In genomic region chr9:134560206-134560605, GRCh38 we compare ENCODE assay signal across 35 cellular contexts.
DNase-seq lines count a peak whose midpoint lies in the region; ATAC-seq, FAIRE-seq and TF ChIP-seq lines count a peak whose summit lies in the region.
"Had no signal": no experiment of that assay in that cellular context is flagged by ENCODE, and none has a peak within 500 bp of the region (broad histone marks: within the 10 kb centered on the region; RNA-seq: fewer than 3 reads in every experiment).

No MANE protein-coding gene starts in this region.

- peaks cover 4% of the 10 kb centered on the region for H3K27me3 ChIP-seq in RWPE2 (ENCODE audit: insufficient read depth, poor library complexity, severe bottlenecking)
- H3K27me3 ChIP-seq in lower lobe of right lung (ENCODE audit: low read depth), result no peaks in the 10 kb centered on the region
- H3K27me3 ChIP-seq: colonic mucosa, transverse colon had no signal

- H3K9me3 Mint-ChIP-seq in immature natural killer cell (no peaks in the 10 kb centered on the region), type B pancreatic cell (peaks cover 3% of the 10 kb centered on the region)
- H3K9me3 Mint-ChIP-seq: CD4-positive, alpha-beta T cell; HFFc6; T-cell had no signal

- intact Hi-C loops in lower lobe of right lung (cut with DNase I), result no loop called here

- no peak for TF ChIP-seq CTCF in RWPE2 (IDR thresholded peaks at IDR 0.05; ENCODE audit: poor library complexity, severe bottlenecking)
- TF ChIP-seq CTCF in type B pancreatic cell (conservative IDR thresholded peaks at IDR 0.05), result no peak
- TF ChIP-seq CTCF in lower lobe of right lung (IDR thresholded peaks at IDR 0.05), result no peak

- no peak for FAIRE-seq in frontal cortex (lab: Jason Lieb, UNC)
- FAIRE-seq: bronchial epithelial cell, HTR-8/SVneo, keratinocyte had no signal

- peaks cover 0 to 2% (median 0%) of the 10 kb centered on the region in 3 donors for H3K27me3 Mint-ChIP-seq in immature natural killer cell (ENCODE audit: low read depth in 3 of 3)
- peaks cover 13% of the 10 kb centered on the region for H3K27me3 Mint-ChIP-seq in type B pancreatic cell
- H3K27me3 Mint-ChIP-seq: activated CD4-positive, alpha-beta T cell treated with anti-CD3 and anti-CD28 coated beads, Interleukin-2, amount 10 ng/mL, durations not matched to agents 7 days and 5 days had no signal

- H3K4me1 Mint-ChIP-seq in immature natural killer cell (peaks cover 22 to 24% of the 10 kb centered on the region in 2 donors), type B pancreatic cell (ENCODE audit: unreplicated experiment) (peaks cover 2% of the 10 kb centered on the region)
- H3K4me1 Mint-ChIP-seq: WTC11 had no signal

- no peaks in the 10 kb centered on the region for H3K9me3 ChIP-seq in RWPE2 (ENCODE audit: severe bottlenecking)
- H3K9me3 ChIP-seq in lower lobe of right lung, result no peaks in the 10 kb centered on the region
- H3K9me3 ChIP-seq: colonic mucosa, prostate gland, transverse colon had no signal

- no peak for ATAC-seq in RWPE2 (ENCODE audit: low read depth)
- no peak for ATAC-seq in HG03342 (IDR thresholded peaks at IDR 0.05; ENCODE audit: unreplicated experiment)
- no peak for ATAC-seq in lower lobe of right lung
- ATAC-seq: activated CD8-positive, alpha-beta memory T cell treated with anti-CD3 and anti-CD28 coated beads, Interleukin-2, amount 10 ng/mL, durations not matched to agents 7 days and 5 days; activated T-cell treated with anti-CD3 and anti-CD28 coated beads, Interleukin-2, amount 50 U/mL, for 72 hours; T-cell; WTC11 had no signal

- DNase-seq in activated effector memory CD4-positive, alpha-beta T cell treated with anti-CD3 and anti-CD28 coated beads, Interleukin-2, amount 50 U/mL, for 16 hours, result peak; percentile 25
- no peak for DNase-seq in activated effector memory CD4-positive, alpha-beta T cell treated with Interleukin-2 at 50 U/mL for 16 hours
- DNase-seq in RWPE2 (ENCODE audit: low spot score) (peak; percentile 38), immature natural killer cell (no peak), type B pancreatic cell (ENCODE audit: extremely low spot score, unreplicated experiment) (peak; percentile 63), frontal cortex (ENCODE audit: low spot score in 2 of 2) (no peak), lower lobe of right lung (no peak)
- DNase-seq: activated CD4-positive, alpha-beta T cell treated with anti-CD3 and anti-CD28 coated beads, Interleukin-2, amount 10 ng/mL, durations not matched to agents 7 days and 5 days; activated CD8-positive, alpha-beta memory T cell treated with anti-CD3 and anti-CD28 coated beads, Interleukin-2, amount 10 ng/mL, durations not matched to agents 7 days and 5 days; activated naive CD4-positive, alpha-beta T cell treated with anti-CD3 and anti-CD28 coated beads, Interleukin-2, amount 50 U/mL, for 16 hours; activated T-cell treated with anti-CD3 and anti-CD28 coated beads, Interleukin-2, amount 50 U/mL, for 72 hours; amygdala; colonic mucosa; effector memory CD4-positive, alpha-beta T cell; glutamatergic neuron; GOT3; HFFc6; KBM-7; midbrain; naive B cell; NCI-H1092 treated with DMSO at 0.1 percent for 48 hours; NCI-H187; NCI-H446 treated with DMSO at 0.1 percent for 48 hours; NCI-H82; RPMI8226; stimulated activated CD4-positive, alpha-beta T cell treated with anti-CD3 and anti-CD28 coated beads, Interleukin-4, amount 100 ng/mL, for 24 hours; T-cell; transverse colon had no signal

- H3K27ac Mint-ChIP-seq in immature natural killer cell (no peak overlapping the region), type B pancreatic cell (no peak overlapping the region)
- H3K27ac Mint-ChIP-seq: activated CD4-positive, alpha-beta T cell treated with anti-CD3 and anti-CD28 coated beads, Interleukin-2, amount 10 ng/mL, durations not matched to agents 7 days and 5 days; activated CD8-positive, alpha-beta memory T cell treated with anti-CD3 and anti-CD28 coated beads, Interleukin-2, amount 10 ng/mL, durations not matched to agents 7 days and 5 days; activated T-cell treated with anti-CD3 and anti-CD28 coated beads, Interleukin-2, amount 50 U/mL, for 72 hours; CD4-positive, alpha-beta T cell; HFFc6; naive B cell; T-cell; WTC11 had no signal

- H3K4me1 ChIP-seq in RWPE2 (ENCODE audit: insufficient read depth, poor library complexity, severe bottlenecking) (no peaks in the 10 kb centered on the region), lower lobe of right lung (no peaks in the 10 kb centered on the region)
- H3K4me1 ChIP-seq: colonic mucosa, prostate gland, transverse colon had no signal

- H3K27ac ChIP-seq in RWPE2 (ENCODE audit: poor library complexity, severe bottlenecking), result no peak overlapping the region
- H3K27ac ChIP-seq in lower lobe of right lung, result no peak overlapping the region
- H3K27ac ChIP-seq: colonic mucosa, prostate gland, transverse colon had no signal

- H3K4me3 Mint-ChIP-seq in immature natural killer cell, result peak overlapping the region in 3 of 5 donors; percentile 1 to 39 (median 36)
- H3K4me3 Mint-ChIP-seq in type B pancreatic cell, result no peak overlapping the region
- H3K4me3 Mint-ChIP-seq: activated CD4-positive, alpha-beta T cell treated with anti-CD3 and anti-CD28 coated beads, Interleukin-2, amount 10 ng/mL, durations not matched to agents 7 days and 5 days; activated CD8-positive, alpha-beta memory T cell treated with anti-CD3 and anti-CD28 coated beads, Interleukin-2, amount 10 ng/mL, durations not matched to agents 7 days and 5 days; activated T-cell treated with anti-CD3 and anti-CD28 coated beads, Interleukin-2, amount 50 U/mL, for 72 hours; CD4-positive, alpha-beta T cell; HFFc6; T-cell; WTC11 had no signal

- H3K36me3 ChIP-seq in RWPE2 (ENCODE audit: low read depth) (no peaks in the 10 kb centered on the region), lower lobe of right lung (no peaks in the 10 kb centered on the region)
- H3K36me3 ChIP-seq: colonic mucosa, prostate gland, transverse colon had no signal

- no peak overlapping the region for H3K4me3 ChIP-seq in RWPE2 (ENCODE audit: severe bottlenecking)
- H3K4me3 ChIP-seq in lower lobe of right lung, result no peak overlapping the region
- H3K4me3 ChIP-seq: colonic mucosa, prostate gland, transverse colon had no signal

- H3K36me3 Mint-ChIP-seq in immature natural killer cell (no peaks in the 10 kb centered on the region), type B pancreatic cell (no peaks in the 10 kb centered on the region)
- H3K36me3 Mint-ChIP-seq: activated CD8-positive, alpha-beta memory T cell treated with anti-CD3 and anti-CD28 coated beads, Interleukin-2, amount 10 ng/mL, durations not matched to agents 7 days and 5 days; T-cell had no signal

Comparison
In these comparisons a context has a peak if more than half of its experiments do, and no peak if none do; other contexts are left out.
1. DNase-seq: peak in activated effector memory CD4-positive, alpha-beta T cell treated with anti-CD3 and anti-CD28 coated beads, Interleukin-2, amount 50 U/mL, for 16 hours (single experiment), RWPE2 (single experiment) and type B pancreatic cell (single experiment); none in activated effector memory CD4-positive, alpha-beta T cell treated with Interleukin-2 at 50 U/mL for 16 hours (single experiment), immature natural killer cell (0 of 3), frontal cortex (0 of 2) and lower lobe of right lung (single experiment).